Comparison of ENCODE assay signal across 8 cellular contexts in genomic region chr2:32039447-32040219, GRCh38. TPM values are rescaled to one million over a fixed set of nuclear protein-coding genes. Genes with fewer than 3 reads are reported as not detected.
DNase-seq lines count a peak whose midpoint lies in the region; ATAC-seq and TF ChIP-seq lines count a peak whose summit lies in the region.

DPY30 (minus strand) TSS chr2:32039805; CDS start chr2:32039456, 349 bp downstream.

- H3K79me2 ChIP-seq in neural progenitor cell (ENCODE audit: low read depth): peaks cover 49% of the 10 kb centered on the region

- H2AFZ ChIP-seq in neural progenitor cell (replicated peaks): peak within 1 kb of the TSS; percentile 96

- H3K4me3 ChIP-seq in SJSA1: peak within 1 kb of the TSS; percentile 51
- peak within 1 kb of the TSS; percentile 88 for H3K4me3 ChIP-seq in neural progenitor cell
- peak within 1 kb of the TSS; percentile 62 to 89 for H3K4me3 ChIP-seq in stomach smooth muscle (ENCODE audit: low read length in 2 of 2)

- DNase-seq in GM03348 (ENCODE audit: low spot score) (peak; percentile 96), HEK293T (ENCODE audit: extremely low spot score) (peak; percentile 92), MV-4-11 (lab: John Stamatoyannopoulos, UW) (peak; percentile 91), SJSA1 (ENCODE audit: low read depth in 1 of 2, low spot score in 2 of 2) (peak; percentile 87 to 92), foreskin keratinocyte (peak; percentile 67 to 81), neural progenitor cell (ENCODE audit: low spot score) (peak; percentile 97)
- peak; percentile 84 for DNase-seq in activated gamma-delta T cell treated with anti-CD3 and anti-CD28 coated beads, Interleukin-2, amount 50 U/mL, for 16 hours (ENCODE audit: low read depth)

- H3K4me2 ChIP-seq in neural progenitor cell: peak within 1 kb of the TSS; percentile 95

- H3K36me3 Mint-ChIP-seq in neural progenitor cell: peaks cover 4% of the 10 kb centered on the region

- POLR2A ChIA-PET in HEK293T (lab: Yijun Ruan, JAX): interaction anchor here (0.6 to 4.1 kb wide), 26 partner anchors 9 to 195 kb away, joined by 3 to 110 read pairs (median 6); partner anchors contain the start of genes MEMO1, SLC30A6 and SPAST

- peak within 1 kb of the TSS; percentile 97 for H3K4me3 Mint-ChIP-seq in neural progenitor cell

- CTCF ChIA-PET in HEK293T (lab: Yijun Ruan, JAX): interaction anchor here (1.2 kb wide), 1 partner anchor 10 kb away, joined by 8 read pairs; no protein-coding TSS in a partner anchor

- H3K27ac ChIP-seq in SJSA1: peak within 1 kb of the TSS; percentile 9; the same call in 1 of the 2 replicates
- peak within 1 kb of the TSS; percentile 43 for H3K27ac ChIP-seq in foreskin keratinocyte
- peak within 1 kb of the TSS; percentile 85 for H3K27ac ChIP-seq in neural progenitor cell
- peak within 1 kb of the TSS; percentile 72 for H3K27ac ChIP-seq in stomach smooth muscle (ENCODE audit: low read length)

- H3F3A ChIP-seq in neural progenitor cell (ENCODE audit: low read depth): peaks cover 23% of the 10 kb centered on the region

- H3K27ac Mint-ChIP-seq in neural progenitor cell: peak within 1 kb of the TSS; percentile 93

- H3K4me1 ChIP-seq in SJSA1 (replicated peaks) (peaks cover 9% of the 10 kb centered on the region; the same call in 1 of the 2 replicates), foreskin keratinocyte (no peaks in the 10 kb centered on the region), neural progenitor cell (peaks cover 4% of the 10 kb centered on the region), stomach smooth muscle (ENCODE audit: control insufficient read depth, insufficient read depth, low read length) (peaks cover 7% of the 10 kb centered on the region)

- peaks cover 2% of the 10 kb centered on the region for H3K27me3 Mint-ChIP-seq in neural progenitor cell (ENCODE audit: insufficient read depth, low read depth)

- H3K27me3 ChIP-seq in SJSA1 (replicated peaks) (no peaks in the 10 kb centered on the region), foreskin keratinocyte (no peaks in the 10 kb centered on the region), neural progenitor cell (no peaks in the 10 kb centered on the region), stomach smooth muscle (ENCODE audit: control insufficient read depth in 1 of 2, insufficient read depth in 2 of 2, low read length in 2 of 2) (no peaks in the 10 kb centered on the region)

- no peaks in the 10 kb centered on the region for H3K9me3 Mint-ChIP-seq in neural progenitor cell

- no peaks in the 10 kb centered on the region for H3K9me3 ChIP-seq in SJSA1 (replicated peaks)
- no peaks in the 10 kb centered on the region for H3K9me3 ChIP-seq in neural progenitor cell (ENCODE audit: low read depth)
- H3K9me3 ChIP-seq in stomach smooth muscle (ENCODE audit: control insufficient read depth in 2 of 2, low read length in 2 of 2): no peaks in the 10 kb centered on the region

- ATAC-seq in foreskin keratinocyte: peak; percentile 88

- H3K9ac ChIP-seq in neural progenitor cell (peak within 1 kb of the TSS; percentile 76), stomach smooth muscle (ENCODE audit: low read length in 2 of 2) (peak within 1 kb of the TSS; percentile 76 to 86)

- H3K36me3 ChIP-seq in SJSA1: no peaks in the 10 kb centered on the region; the same call in 1 of the 2 replicates
- H3K36me3 ChIP-seq in neural progenitor cell: peaks cover 5% of the 10 kb centered on the region
- H3K36me3 ChIP-seq in stomach smooth muscle (ENCODE audit: control insufficient read depth in 2 of 2, insufficient read depth in 2 of 2, low read length in 2 of 2): no peaks in the 10 kb centered on the region

- H3K4me1 Mint-ChIP-seq in neural progenitor cell: peaks cover 15% of the 10 kb centered on the region

- TF ChIP-seq CTCF in foreskin keratinocyte (conservative IDR thresholded peaks at IDR 0.05) (no peak), neural progenitor cell (IDR thresholded peaks at IDR 0.05) (no peak)

- H4K20me1 ChIP-seq in neural progenitor cell (ENCODE audit: low read depth): no peaks in the 10 kb centered on the region

TF ChIP-seq in HEK293T, 16 proteins besides CTCF, POLR2A, EP300 and RAD21:
- TF ChIP-seq FOXK2 (IDR thresholded peaks at IDR 0.05) (no peak), SUZ12 (IDR thresholded peaks at IDR 0.05) (no peak), L3MBTL2 (conservative IDR thresholded peaks at IDR 0.05) (peak; percentile 79), NFRKB (IDR thresholded peaks at IDR 0.05) (no peak), ZNF384 (IDR thresholded peaks at IDR 0.05) (no peak), SP1 (IDR thresholded peaks at IDR 0.05) (no peak), ELF4 (IDR thresholded peaks at IDR 0.05) (peak; percentile 69), PKNOX1 (IDR thresholded peaks at IDR 0.05) (peak; percentile 71; the same call in 1 of the 2 replicates), CTBP1 (IDR thresholded peaks at IDR 0.05; ENCODE audit: borderline replicate concordance) (no peak)

RNA-seq across cellular contexts. Expression of gene DPY30, which starts in this region (rescaled TPM):
- total RNA-seq in SJSA1 (2014; rRNA removed; shearing (Covaris generic)): 99.9 and 116 TPM in 2 replicates
- total RNA-seq in foreskin keratinocyte: 84.8 and 93.8 TPM in 2 replicates
- 134 and 141 TPM in 2 replicates for polyA plus RNA-seq in foreskin keratinocyte
- total RNA-seq in neural progenitor cell (ENCODE audit: low replicate concordance): 110 and 199 TPM in 2 replicates

Comparison
In these comparisons a context has a peak if more than half of its experiments do, and no peak if none do; other contexts are left out.
1. Peak in every context shown above with its lines: DNase-seq, ATAC-seq, H3K4me3 ChIP-seq and H3K27ac ChIP-seq.
2. H3K27ac ChIP-seq: peak in every context shown above with its lines; median percentile 85 in neural progenitor cell; 72 in stomach smooth muscle; 43 in foreskin keratinocyte; 9 in SJSA1.